Comparison of ENCODE assay signal across 8 cellular contexts in genomic region chr5:177362871-177363507, GRCh38. TPM values are rescaled to one million over a fixed set of nuclear protein-coding genes. Genes with fewer than 3 reads are reported as not detected.
A peak's percentile ranks its signal among the peaks of the same experiment; 100 is the strongest.
DNase-seq lines count a peak whose midpoint lies in the region; ATAC-seq lines count a peak whose summit lies in the region.

No MANE protein-coding gene starts in this region.

- intact Hi-C loops in activated CD4-positive, alpha-beta memory T cell treated with anti-CD3 and anti-CD28 coated beads for 36 hours (cut with micrococcal nuclease): no loop called here

- peaks cover 0 to 74% (median 41%) of the 10 kb centered on the region in 4 donors for H3K4me1 Mint-ChIP-seq in CD4-positive, CD25-positive, alpha-beta regulatory T cell
- peaks cover 73% of the 10 kb centered on the region for H3K4me1 Mint-ChIP-seq in activated CD4-positive, alpha-beta memory T cell treated with anti-CD3 and anti-CD28 coated beads for 36 hours (ENCODE audit: low read depth)
- H3K4me1 Mint-ChIP-seq in effector memory CD8-positive, alpha-beta T cell (ENCODE audit: low read depth in 2 of 2): peaks cover 49% of the 10 kb centered on the region in 2 donors
- peaks cover 77% of the 10 kb centered on the region for H3K4me1 Mint-ChIP-seq in stimulated activated effector memory CD8-positive, alpha-beta T cell treated with anti-CD3 and anti-CD28 coated beads, Interleukin-12 subunit alpha, Interleukin-12 subunit beta, amount 100 ng/mL, for 72 hours

- H3K9me3 ChIP-seq in CD4-positive, CD25-positive, alpha-beta regulatory T cell (ENCODE audit: control insufficient read depth in 2 of 2, low read length in 2 of 2): no peaks in the 10 kb centered on the region

- peak overlapping the region; percentile 88 to 94 (median 88) for H3K27ac Mint-ChIP-seq in CD4-positive, CD25-positive, alpha-beta regulatory T cell
- peak overlapping the region; percentile 51 for H3K27ac Mint-ChIP-seq in activated CD4-positive, alpha-beta memory T cell treated with anti-CD3 and anti-CD28 coated beads for 36 hours
- H3K27ac Mint-ChIP-seq in effector memory CD8-positive, alpha-beta T cell: peak overlapping the region; percentile 85 to 92
- H3K27ac Mint-ChIP-seq in stimulated activated effector memory CD8-positive, alpha-beta T cell treated with anti-CD3 and anti-CD28 coated beads, Interleukin-12 subunit alpha, Interleukin-12 subunit beta, amount 100 ng/mL, for 72 hours: peak overlapping the region; percentile 75

- H3K36me3 Mint-ChIP-seq in CD4-positive, CD25-positive, alpha-beta regulatory T cell: peaks cover 7% of the 10 kb centered on the region
- peaks cover 5% of the 10 kb centered on the region for H3K36me3 Mint-ChIP-seq in activated CD4-positive, alpha-beta memory T cell treated with anti-CD3 and anti-CD28 coated beads for 36 hours
- peaks cover 28% of the 10 kb centered on the region for H3K36me3 Mint-ChIP-seq in effector memory CD8-positive, alpha-beta T cell (ENCODE audit: insufficient read depth)
- H3K36me3 Mint-ChIP-seq in stimulated activated effector memory CD8-positive, alpha-beta T cell treated with anti-CD3 and anti-CD28 coated beads, Interleukin-12 subunit alpha, Interleukin-12 subunit beta, amount 100 ng/mL, for 72 hours: peaks cover 61% of the 10 kb centered on the region

- no peaks in the 10 kb centered on the region for H3K27me3 Mint-ChIP-seq in CD4-positive, CD25-positive, alpha-beta regulatory T cell
- H3K27me3 Mint-ChIP-seq in activated CD4-positive, alpha-beta memory T cell treated with anti-CD3 and anti-CD28 coated beads for 36 hours: no peaks in the 10 kb centered on the region
- H3K27me3 Mint-ChIP-seq in effector memory CD8-positive, alpha-beta T cell: no peaks in the 10 kb centered on the region

- ATAC-seq in CD4-positive, CD25-positive, alpha-beta regulatory T cell (ENCODE audit: low read depth in 2 of 2): peak; percentile 68 to 70
- peak; percentile 42 for ATAC-seq in GM21737 (IDR thresholded peaks at IDR 0.05; ENCODE audit: unreplicated experiment)
- ATAC-seq in effector memory CD8-positive, alpha-beta T cell (replicated peaks): peak; percentile 74
- peak; percentile 72 for ATAC-seq in stimulated activated effector memory CD8-positive, alpha-beta T cell treated with anti-CD3 and anti-CD28 coated beads, Interleukin-12 subunit alpha, Interleukin-12 subunit beta, amount 100 ng/mL, for 72 hours
- ATAC-seq in HG03378 (IDR thresholded peaks at IDR 0.05; ENCODE audit: unreplicated experiment): no peak

- POLR2A ChIA-PET in activated CD4-positive, alpha-beta memory T cell treated with anti-CD3 and anti-CD28 coated beads for 36 hours (lab: Charles Lee): interaction anchor here (2.4 kb wide), 1 partner anchor 12 kb away, joined by 10 read pairs; the partner anchor contains the start of gene LMAN2

- peak; percentile 47 to 72 (median 59) for DNase-seq in CD4-positive, CD25-positive, alpha-beta regulatory T cell
- peak; percentile 47 for DNase-seq in NCI-H2171 treated with DMSO at 0.1 percent for 48 hours (lab: John Stamatoyannopoulos, UW)
- peak; percentile 82 for DNase-seq in activated CD4-positive, alpha-beta memory T cell treated with anti-CD3 and anti-CD28 coated beads for 36 hours
- peak; percentile 46 to 50 (median 48) for DNase-seq in effector memory CD8-positive, alpha-beta T cell
- DNase-seq in mucosa of gallbladder (ENCODE audit: low spot score): peak; percentile 58
- DNase-seq in stimulated activated effector memory CD8-positive, alpha-beta T cell treated with anti-CD3 and anti-CD28 coated beads, Interleukin-12 subunit alpha, Interleukin-12 subunit beta, amount 100 ng/mL, for 72 hours (ENCODE audit: low spot score in 2 of 2): peak; percentile 42 to 85

- H3K27me3 ChIP-seq in CD4-positive, CD25-positive, alpha-beta regulatory T cell (ENCODE audit: control insufficient read depth, insufficient read depth, low read length): no peaks in the 10 kb centered on the region

- peak overlapping the region; percentile 44 for H3K4me3 ChIP-seq in CD4-positive, CD25-positive, alpha-beta regulatory T cell (ENCODE audit: low read depth, low read length)

- peak overlapping the region; percentile 81 for H3K27ac ChIP-seq in CD4-positive, CD25-positive, alpha-beta regulatory T cell (ENCODE audit: insufficient read depth, low read length, poor library complexity, severe bottlenecking)

- H3K36me3 ChIP-seq in CD4-positive, CD25-positive, alpha-beta regulatory T cell (ENCODE audit: control insufficient read depth, insufficient read depth, low read length): peaks cover 26% of the 10 kb centered on the region

- CTCF ChIA-PET in activated CD4-positive, alpha-beta memory T cell treated with anti-CD3 and anti-CD28 coated beads for 36 hours (lab: Charles Lee): interaction anchor here (1.2 to 6.4 kb wide), 3 partner anchors 8 to 40 kb away, joined by 3 to 55 read pairs (median 30); no protein-coding TSS in a partner anchor

- H3K4me3 Mint-ChIP-seq in CD4-positive, CD25-positive, alpha-beta regulatory T cell: peak overlapping the region; percentile 83 to 95 (median 92)
- H3K4me3 Mint-ChIP-seq in activated CD4-positive, alpha-beta memory T cell treated with anti-CD3 and anti-CD28 coated beads for 36 hours: peak overlapping the region; percentile 69
- H3K4me3 Mint-ChIP-seq in effector memory CD8-positive, alpha-beta T cell: peak overlapping the region; percentile 85 to 86
- peak overlapping the region; percentile 79 for H3K4me3 Mint-ChIP-seq in stimulated activated effector memory CD8-positive, alpha-beta T cell treated with anti-CD3 and anti-CD28 coated beads, Interleukin-12 subunit alpha, Interleukin-12 subunit beta, amount 100 ng/mL, for 72 hours

- no peaks in the 10 kb centered on the region for H3K9me3 Mint-ChIP-seq in CD4-positive, CD25-positive, alpha-beta regulatory T cell
- H3K9me3 Mint-ChIP-seq in activated CD4-positive, alpha-beta memory T cell treated with anti-CD3 and anti-CD28 coated beads for 36 hours: no peaks in the 10 kb centered on the region
- H3K9me3 Mint-ChIP-seq in effector memory CD8-positive, alpha-beta T cell: no peaks in the 10 kb centered on the region
- H3K9me3 Mint-ChIP-seq in stimulated activated effector memory CD8-positive, alpha-beta T cell treated with anti-CD3 and anti-CD28 coated beads, Interleukin-12 subunit alpha, Interleukin-12 subunit beta, amount 100 ng/mL, for 72 hours: no peaks in the 10 kb centered on the region

- H3K4me1 ChIP-seq in CD4-positive, CD25-positive, alpha-beta regulatory T cell (ENCODE audit: control insufficient read depth, insufficient read depth, low read length, poor library complexity, severe bottlenecking): peaks cover 77% of the 10 kb centered on the region

RNA-seq across cellular contexts. Expression of gene RGS14, which starts 5.3 kb away (rescaled TPM):
- 93.3 TPM for total RNA-seq in CD4-positive, CD25-positive, alpha-beta regulatory T cell
- polyA plus RNA-seq in CD4-positive, CD25-positive, alpha-beta regulatory T cell: 10 to 100 TPM; 40.1 to 59.8 (median 52.7) TPM
- total RNA-seq in activated CD4-positive, alpha-beta memory T cell treated with anti-CD3 and anti-CD28 coated beads for 36 hours: 10 to 100 TPM; 43.9 to 47.2 TPM
- total RNA-seq in mucosa of gallbladder: 46.3 TPM

RNA-seq across cellular contexts. Expression of gene LMAN2, which starts 11.5 kb away (rescaled TPM):
- 77.9 TPM for total RNA-seq in CD4-positive, CD25-positive, alpha-beta regulatory T cell
- polyA plus RNA-seq in CD4-positive, CD25-positive, alpha-beta regulatory T cell: 100 to 1,000 TPM; 227 to 289 (median 240) TPM
- total RNA-seq in activated CD4-positive, alpha-beta memory T cell treated with anti-CD3 and anti-CD28 coated beads for 36 hours: 100 to 1,000 TPM in 1 of 2 experiments, 10 to 100 TPM in 1; 98.3 to 104 TPM
- total RNA-seq in mucosa of gallbladder: 184 TPM

RNA-seq across cellular contexts. Expression of gene SLC34A1, which starts 21.2 kb away (rescaled TPM):
- 0.20 TPM for total RNA-seq in CD4-positive, CD25-positive, alpha-beta regulatory T cell
- not detected for polyA plus RNA-seq in CD4-positive, CD25-positive, alpha-beta regulatory T cell
- under 1 TPM in 1 of 2 experiments, not detected in 1; 0.15 TPM for total RNA-seq in activated CD4-positive, alpha-beta memory T cell treated with anti-CD3 and anti-CD28 coated beads for 36 hours
- total RNA-seq in mucosa of gallbladder: 0.06 TPM

RNA-seq across cellular contexts. Expression of gene PFN3, which starts 37.5 kb away (rescaled TPM):
- not detected for total RNA-seq in CD4-positive, CD25-positive, alpha-beta regulatory T cell
- not detected for polyA plus RNA-seq in CD4-positive, CD25-positive, alpha-beta regulatory T cell
- not detected for total RNA-seq in activated CD4-positive, alpha-beta memory T cell treated with anti-CD3 and anti-CD28 coated beads for 36 hours
- not detected for total RNA-seq in mucosa of gallbladder

RNA-seq across cellular contexts. Expression of gene F12, which starts 46.4 kb away (rescaled TPM):
- 0.35 TPM for total RNA-seq in CD4-positive, CD25-positive, alpha-beta regulatory T cell
- polyA plus RNA-seq in CD4-positive, CD25-positive, alpha-beta regulatory T cell: under 1 TPM in 3 of 4 donors, not detected in 1; 0.16 to 0.94 (median 0.20) TPM
- 1 to 10 TPM; 5.1 to 5.9 TPM for total RNA-seq in activated CD4-positive, alpha-beta memory T cell treated with anti-CD3 and anti-CD28 coated beads for 36 hours
- 15.3 TPM for total RNA-seq in mucosa of gallbladder
